ENCODE assay signal across 11 cellular contexts in the genomic region with DNA sequence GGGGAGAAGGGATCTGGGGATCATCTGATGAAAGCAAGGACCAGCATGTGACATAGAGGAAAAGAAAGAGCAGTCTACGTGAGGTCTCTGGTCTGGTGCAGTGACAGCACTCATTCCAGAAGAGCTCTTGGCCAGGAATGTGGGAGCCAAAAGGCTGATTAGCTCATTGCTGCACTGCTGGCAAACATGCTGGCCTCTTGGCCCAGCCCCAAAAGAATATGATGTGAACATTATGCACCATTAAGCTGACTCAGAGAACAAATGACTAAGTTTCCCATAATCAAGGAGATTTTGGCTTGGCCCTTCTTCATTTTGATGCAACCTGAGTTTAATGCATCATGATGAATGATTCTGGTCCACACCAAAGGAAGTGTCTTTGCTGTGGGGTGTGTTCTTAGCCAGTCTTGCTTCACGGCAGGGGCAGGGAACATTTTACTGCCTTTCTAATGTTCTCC. TPM values are rescaled to one million over a fixed set of nuclear protein-coding genes. Genes with fewer than 3 reads are reported as not detected.
DNase-seq lines count a peak whose midpoint lies in the region; ATAC-seq lines count a peak whose summit lies in the region.
"Had no signal": no experiment of that assay in that cellular context is flagged by ENCODE, and none has a peak within 500 bp of the region (broad histone marks: within the 10 kb centered on the region; RNA-seq: fewer than 3 reads in every experiment).

No MANE protein-coding gene starts in this region.

- no peaks in the 10 kb centered on the region for H3K27me3 Mint-ChIP-seq in activated CD4-positive, alpha-beta T cell treated with anti-CD3 and anti-CD28 coated beads for 36 hours
- H3K27me3 Mint-ChIP-seq: dendritic cell treated with granulocyte-macrophage colony-stimulating factor and Interleukin-4, amounts not matched to agents 40 ng/mL and 50 ng/mL, for 4 days had no signal

- CTCF ChIA-PET in activated CD4-positive, alpha-beta T cell treated with anti-CD3 and anti-CD28 coated beads for 36 hours (lab: Charles Lee) = interaction anchor here (0.6 to 1.4 kb wide), 10 partner anchors 10 to 148 kb away, joined by 3 to 6 read pairs (median 3); no protein-coding TSS in a partner anchor

- peaks cover 10% of the 10 kb centered on the region for H3K36me3 Mint-ChIP-seq in activated CD4-positive, alpha-beta T cell treated with anti-CD3 and anti-CD28 coated beads for 36 hours (ENCODE audit: low read depth)

- peak; percentile 61 for DNase-seq in activated CD4-positive, alpha-beta T cell treated with anti-CD3 and anti-CD28 coated beads for 36 hours
- no peak for DNase-seq in activated CD4-positive, alpha-beta T cell treated with anti-CD3 and anti-CD28 coated beads, Interleukin-2, amount 50 U/mL, for 4 hours
- DNase-seq in SHP77 treated with DMSO at 0.1 percent for 48 hours (lab: John Stamatoyannopoulos, UW) (peak; percentile 11), fibroblast of the conjunctiva (ENCODE audit: low read depth) (peak; percentile 93), left lobe of liver (ENCODE audit: low spot score) (no peak)
- peak; percentile 9 for DNase-seq in stimulated activated CD4-positive, alpha-beta T cell treated with anti-CD3 and anti-CD28 coated beads, Interleukin-4, amount 100 ng/mL, for 24 hours
- DNase-seq: NCI-H187 treated with DMSO at 0.1 percent for 48 hours had no signal

- H3K27ac Mint-ChIP-seq in activated CD4-positive, alpha-beta T cell treated with anti-CD3 and anti-CD28 coated beads for 36 hours = peak overlapping the region; percentile 83
- H3K27ac Mint-ChIP-seq: B cell; dendritic cell treated with granulocyte-macrophage colony-stimulating factor and Interleukin-4, amounts not matched to agents 40 ng/mL and 50 ng/mL, for 4 days had no signal

- POLR2A ChIA-PET in activated CD4-positive, alpha-beta T cell treated with anti-CD3 and anti-CD28 coated beads for 36 hours (lab: Charles Lee) = interaction anchor here (1.0 to 1.3 kb wide), 3 partner anchors 53 to 116 kb away, joined by 3 to 5 read pairs (median 3); no protein-coding TSS in a partner anchor

- peaks cover 11% of the 10 kb centered on the region for H3K9me3 Mint-ChIP-seq in activated CD4-positive, alpha-beta T cell treated with anti-CD3 and anti-CD28 coated beads for 36 hours (ENCODE audit: low read depth)
- H3K9me3 Mint-ChIP-seq: dendritic cell treated with granulocyte-macrophage colony-stimulating factor and Interleukin-4, amounts not matched to agents 40 ng/mL and 50 ng/mL, for 4 days had no signal

- peaks cover 34% of the 10 kb centered on the region for H3K4me1 Mint-ChIP-seq in activated CD4-positive, alpha-beta T cell treated with anti-CD3 and anti-CD28 coated beads for 36 hours
- H3K4me1 Mint-ChIP-seq: B cell had no signal

- intact Hi-C loops in activated CD4-positive, alpha-beta T cell treated with anti-CD3 and anti-CD28 coated beads for 36 hours (cut with DNase I, micrococcal nuclease) = loop anchor here (1.0 to 5.0 kb wide), 7 partner anchors 56 to 224 kb away; a partner anchor contains a TSS

- no peak overlapping the region for H3K4me3 Mint-ChIP-seq in activated CD4-positive, alpha-beta T cell treated with anti-CD3 and anti-CD28 coated beads for 36 hours
- H3K4me3 Mint-ChIP-seq: B cell; dendritic cell treated with granulocyte-macrophage colony-stimulating factor and Interleukin-4, amounts not matched to agents 40 ng/mL and 50 ng/mL, for 4 days had no signal

- peak; percentile 84 for ATAC-seq in activated CD4-positive, alpha-beta T cell treated with anti-CD3 and anti-CD28 coated beads for 36 hours
- ATAC-seq in HG03139 (IDR thresholded peaks at IDR 0.05; ENCODE audit: unreplicated experiment) (no peak), GM19467 (IDR thresholded peaks at IDR 0.05; ENCODE audit: unreplicated experiment) (no peak), left lobe of liver (no peak)

RNA-seq across cellular contexts. Expression of a gene that starts 55.0 kb away (rescaled TPM):
- 10 to 100 TPM; 12.2 to 13.2 TPM for total RNA-seq in activated CD4-positive, alpha-beta T cell treated with anti-CD3 and anti-CD28 coated beads for 36 hours
- 0.83 TPM for total RNA-seq in left lobe of liver

Comparison
In these comparisons a context has a peak if more than half of its experiments do, and no peak if none do; other contexts are left out.
1. DNase-seq: peak in activated CD4-positive, alpha-beta T cell treated with anti-CD3 and anti-CD28 coated beads for 36 hours (single experiment), SHP77 treated with DMSO at 0.1 percent for 48 hours (single experiment), fibroblast of the conjunctiva (single experiment) and stimulated activated CD4-positive, alpha-beta T cell treated with anti-CD3 and anti-CD28 coated beads, Interleukin-4, amount 100 ng/mL, for 24 hours (single experiment); none in activated CD4-positive, alpha-beta T cell treated with anti-CD3 and anti-CD28 coated beads, Interleukin-2, amount 50 U/mL, for 4 hours (0 of 2) and left lobe of liver (single experiment).